ENCODE assay signal across 8 cellular contexts in the genomic region with DNA sequence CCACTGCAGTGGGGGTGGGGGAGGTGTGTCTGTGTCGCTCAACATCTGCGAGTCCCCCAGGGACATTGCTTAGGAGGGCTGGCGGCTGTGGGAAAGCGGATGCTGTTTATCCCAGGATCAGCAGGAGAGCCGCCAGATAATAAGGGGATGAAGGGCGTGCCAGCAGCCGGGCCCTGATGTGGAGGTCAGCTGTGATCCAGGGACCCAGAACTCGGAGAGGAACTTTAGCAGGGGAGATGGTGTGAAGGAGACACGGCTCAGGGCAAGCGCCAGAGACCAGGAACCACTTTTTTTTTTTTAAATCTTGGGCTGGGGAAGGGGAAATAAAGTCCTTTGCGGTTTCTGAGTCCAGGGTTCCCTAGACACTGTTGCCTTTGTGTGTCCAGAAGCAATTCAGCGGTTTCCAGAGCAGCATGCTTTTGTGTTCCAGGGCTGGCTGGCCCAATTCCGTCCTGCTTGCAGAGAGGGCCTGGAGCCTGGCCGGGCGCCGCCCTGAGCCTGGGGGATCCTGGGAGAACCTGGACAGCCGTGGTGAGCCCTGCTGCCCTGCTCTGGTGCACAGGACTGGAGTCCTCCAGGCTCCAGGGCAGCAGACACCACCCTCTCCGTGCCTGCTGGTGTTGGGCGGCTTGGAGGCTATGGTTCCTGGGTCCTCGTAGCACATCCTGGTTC. TPM values are rescaled to one million over a fixed set of nuclear protein-coding genes. Genes with fewer than 3 reads are reported as not detected.
A peak's percentile ranks its signal among the peaks of the same experiment; 100 is the strongest.
DNase-seq lines count a peak whose midpoint lies in the region; ATAC-seq, FAIRE-seq and TF ChIP-seq lines count a peak whose summit lies in the region.

A gene with protein sequence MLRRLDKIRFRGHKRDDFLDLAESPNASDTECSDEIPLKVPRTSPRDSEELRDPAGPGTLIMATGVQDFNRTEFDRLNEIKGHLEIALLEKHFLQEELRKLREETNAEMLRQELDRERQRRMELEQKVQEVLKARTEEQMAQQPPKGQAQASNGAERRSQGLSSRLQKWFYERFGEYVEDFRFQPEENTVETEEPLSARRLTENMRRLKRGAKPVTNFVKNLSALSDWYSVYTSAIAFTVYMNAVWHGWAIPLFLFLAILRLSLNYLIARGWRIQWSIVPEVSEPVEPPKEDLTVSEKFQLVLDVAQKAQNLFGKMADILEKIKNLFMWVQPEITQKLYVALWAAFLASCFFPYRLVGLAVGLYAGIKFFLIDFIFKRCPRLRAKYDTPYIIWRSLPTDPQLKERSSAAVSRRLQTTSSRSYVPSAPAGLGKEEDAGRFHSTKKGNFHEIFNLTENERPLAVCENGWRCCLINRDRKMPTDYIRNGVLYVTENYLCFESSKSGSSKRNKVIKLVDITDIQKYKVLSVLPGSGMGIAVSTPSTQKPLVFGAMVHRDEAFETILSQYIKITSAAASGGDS (plus strand): TSS at position 557 of the 672 bp plus-strand sequence. CDS start 6,414 bp downstream, outside the sequence.

- peaks cover 30 to 45% (median 43%) of the 10 kb centered on the region in 3 donors for H3K4me1 ChIP-seq in skeletal muscle tissue (ENCODE audit: control insufficient read depth in 3 of 3, insufficient read depth in 3 of 3, low read length in 3 of 3)

- H3K4me3 Mint-ChIP-seq in activated CD4-positive, alpha-beta memory T cell treated with anti-CD3 and anti-CD28 coated beads, Interleukin-2, amount 10 ng/mL, durations not matched to agents 7 days and 5 days, result no peak within 1 kb of the TSS

- CTCF ChIA-PET in activated CD4-positive, alpha-beta memory T cell treated with anti-CD3 and anti-CD28 coated beads, Interleukin-2, amount 10 ng/mL, durations not matched to agents 7 days and 5 days (lab: Charles Lee), result no interaction called here

- TF ChIP-seq POLR2A in GM12891 (IDR thresholded peaks at IDR 0.05; ENCODE audit: low read depth, low read length), result no peak

- ATAC-seq in left ventricle myocardium superior (peak; percentile 58), GM18517 (IDR thresholded peaks at IDR 0.05; ENCODE audit: unreplicated experiment) (no peak)

- no peaks in the 10 kb centered on the region for H3K36me3 ChIP-seq in skeletal muscle tissue (ENCODE audit: control insufficient read depth in 3 of 3, insufficient read depth in 3 of 3, low read length in 3 of 3)

- H3K36me3 Mint-ChIP-seq in activated CD4-positive, alpha-beta memory T cell treated with anti-CD3 and anti-CD28 coated beads, Interleukin-2, amount 10 ng/mL, durations not matched to agents 7 days and 5 days (ENCODE audit: low read depth), result no peaks in the 10 kb centered on the region

- no peak within 1 kb of the TSS for H3K27ac Mint-ChIP-seq in activated CD4-positive, alpha-beta memory T cell treated with anti-CD3 and anti-CD28 coated beads, Interleukin-2, amount 10 ng/mL, durations not matched to agents 7 days and 5 days

- H3K27me3 Mint-ChIP-seq in activated CD4-positive, alpha-beta memory T cell treated with anti-CD3 and anti-CD28 coated beads, Interleukin-2, amount 10 ng/mL, durations not matched to agents 7 days and 5 days, result no peaks in the 10 kb centered on the region

- POLR2A ChIA-PET in activated CD4-positive, alpha-beta memory T cell treated with anti-CD3 and anti-CD28 coated beads, Interleukin-2, amount 10 ng/mL, durations not matched to agents 7 days and 5 days (lab: Charles Lee), result no interaction called here

- H3K9me3 ChIP-seq in skeletal muscle tissue (ENCODE audit: control insufficient read depth in 3 of 3, low read length in 3 of 3), result no peaks in the 10 kb centered on the region

- H3K4me3 ChIP-seq in skeletal muscle tissue (ENCODE audit: low read length in 3 of 3), result no peak within 1 kb of the TSS

- peak within 1 kb of the TSS in 1 of 3 donors; percentile 8 for H3K9ac ChIP-seq in skeletal muscle tissue (ENCODE audit: low read depth in 1 of 3, low read length in 3 of 3)

- intact Hi-C loops in left ventricle myocardium superior (cut with micrococcal nuclease), result no loop called here

- DNase-seq in NCI-H1417 (lab: John Stamatoyannopoulos, UW) (peak in 2 of 3 experiments; percentile 1 to 42), NCI-H1417 treated with DMSO at 0.1 percent for 48 hours (lab: John Stamatoyannopoulos, UW) (no peak), left ventricle myocardium superior (peak; percentile 83), NCI-H510A treated with DMSO at 0.1 percent for 48 hours (lab: John Stamatoyannopoulos, UW) (no peak), GM12891 (ENCODE audit: insufficient read length, low spot score) (no peak)
- DNase-seq in activated CD4-positive, alpha-beta memory T cell treated with anti-CD3 and anti-CD28 coated beads, Interleukin-2, amount 10 ng/mL, durations not matched to agents 7 days and 5 days, result no peak

- no peaks in the 10 kb centered on the region for H3K27me3 ChIP-seq in skeletal muscle tissue (ENCODE audit: control insufficient read depth in 3 of 3, insufficient read depth in 3 of 3, low read length in 3 of 3)

- FAIRE-seq in GM12891 (lab: Jason Lieb, UNC), result no peak

- no peaks in the 10 kb centered on the region for H3K4me1 Mint-ChIP-seq in activated CD4-positive, alpha-beta memory T cell treated with anti-CD3 and anti-CD28 coated beads, Interleukin-2, amount 10 ng/mL, durations not matched to agents 7 days and 5 days

- no peaks in the 10 kb centered on the region for H3K9me3 Mint-ChIP-seq in activated CD4-positive, alpha-beta memory T cell treated with anti-CD3 and anti-CD28 coated beads, Interleukin-2, amount 10 ng/mL, durations not matched to agents 7 days and 5 days

- H3K27ac ChIP-seq in skeletal muscle tissue (ENCODE audit: low read depth, low read length), result peak within 1 kb of the TSS; percentile 51

TF ChIP-seq in GM12891, 5 proteins besides CTCF, POLR2A, EP300 and RAD21:
- TF ChIP-seq POU2F2 (IDR thresholded peaks at IDR 0.05; ENCODE audit: low read depth, low read length), result no peak
- no peak for TF ChIP-seq PAX5 (IDR thresholded peaks at IDR 0.05; ENCODE audit: insufficient read depth, low read length, severe bottlenecking)
- no peak for TF ChIP-seq SPI1 (IDR thresholded peaks at IDR 0.05; ENCODE audit: low read depth, low read length)
- no peak for TF ChIP-seq POLR2AphosphoS5 (IDR thresholded peaks at IDR 0.05; ENCODE audit: low read depth, low read length)
- no peak for TF ChIP-seq TAF1 (IDR thresholded peaks at IDR 0.05; ENCODE audit: low read depth, low read length)

RNA-seq across cellular contexts. Expression of the gene that starts here (rescaled TPM):
- 10 to 100 TPM; 52.9 to 54.8 TPM for total RNA-seq in activated CD4-positive, alpha-beta memory T cell treated with anti-CD3 and anti-CD28 coated beads, Interleukin-2, amount 10 ng/mL, durations not matched to agents 7 days and 5 days
- total RNA-seq in left ventricle myocardium superior (94.0 TPM), skeletal muscle tissue (26.1 TPM)
- polyA plus RNA-seq in GM12891 (2012; ENCODE audit: low read depth, missing spikeins), result 8.7 TPM

Comparison
In these comparisons a context has a peak if more than half of its experiments do, and no peak if none do; other contexts are left out.
1. DNase-seq: peak in NCI-H1417 (2 of 3) and left ventricle myocardium superior (single experiment); none in NCI-H1417 treated with DMSO at 0.1 percent for 48 hours (single experiment), activated CD4-positive, alpha-beta memory T cell treated with anti-CD3 and anti-CD28 coated beads, Interleukin-2, amount 10 ng/mL, durations not matched to agents 7 days and 5 days (single experiment), NCI-H510A treated with DMSO at 0.1 percent for 48 hours (single experiment) and GM12891 (single experiment).